In genomic region chr17:81902653-81903414, GRCh38 we compare ENCODE assay signal across 11 cellular contexts. TPM values are rescaled to one million over a fixed set of nuclear protein-coding genes. Genes with fewer than 3 reads are reported as not detected.
DNase-seq lines count a peak whose midpoint lies in the region; ATAC-seq and TF ChIP-seq lines count a peak whose summit lies in the region.
"Had no signal": no experiment of that assay in that cellular context is flagged by ENCODE, and none has a peak within 500 bp of the region (broad histone marks: within the 10 kb centered on the region; RNA-seq: fewer than 3 reads in every experiment).

No MANE protein-coding gene starts in this region.

- DNase-seq in Right ventricle myocardium superior: no peak
- DNase-seq in right atrium auricular region (ENCODE audit: low spot score): no peak
- DNase-seq in naive B cell: no peak
- no peak for DNase-seq in amniotic stem cell (lab: John Stamatoyannopoulos, UW)
- DNase-seq in T1000 (lab: John Stamatoyannopoulos, UW): no peak
- DNase-seq: activated CD4-positive, alpha-beta T cell treated with anti-CD3 and anti-CD28 coated beads, Interleukin-2, amount 10 ng/mL, durations not matched to agents 24 days and 14 days; NCI-H1105 had no signal

- no peak overlapping the region for H3K27ac ChIP-seq in right atrium auricular region
- H3K27ac ChIP-seq in esophagus (ENCODE audit: low read depth in 2 of 2, low read length in 1 of 2): no peak overlapping the region

- peaks cover 7 to 13% (median 12%) of the 10 kb centered on the region in 3 donors for H3K27me3 Mint-ChIP-seq in naive B cell

- H3K36me3 ChIP-seq in right atrium auricular region (peaks cover 25% of the 10 kb centered on the region), esophagus (ENCODE audit: control insufficient read depth in 2 of 2, insufficient read depth in 2 of 2, low read length in 1 of 2) (peaks cover 3 to 54% of the 10 kb centered on the region in 2 donors)

- peaks cover 6 to 8% (median 8%) of the 10 kb centered on the region in 3 donors for H3K4me1 Mint-ChIP-seq in naive B cell

- WGBS in esophagus, 2 donors: 34 to 39% methylated on average over 43 to 47 of the region's 47 CpGs

- peaks cover 0 to 12% of the 10 kb centered on the region in 2 donors for H3K4me1 ChIP-seq in right atrium auricular region
- peaks cover 5 to 20% of the 10 kb centered on the region in 2 donors for H3K4me1 ChIP-seq in esophagus (ENCODE audit: control insufficient read depth in 2 of 2, insufficient read depth in 2 of 2, low read length in 1 of 2)

- H3K9me3 ChIP-seq in right atrium auricular region (no peaks in the 10 kb centered on the region), esophagus (ENCODE audit: control insufficient read depth in 2 of 2, insufficient read depth in 1 of 2, low read depth in 1 of 2, low read length in 1 of 2) (no peaks in the 10 kb centered on the region)

- ATAC-seq in Right ventricle myocardium superior (ENCODE audit: poor library complexity) (peak; percentile 5), naive B cell (ENCODE audit: low read depth in 2 of 2) (peak; percentile 43 to 52), GM21423 (IDR thresholded peaks at IDR 0.05; ENCODE audit: unreplicated experiment) (no peak), HG03571 (IDR thresholded peaks at IDR 0.05; ENCODE audit: unreplicated experiment) (no peak)

- H3K27me3 ChIP-seq in right atrium auricular region: no peaks in the 10 kb centered on the region
- H3K27me3 ChIP-seq in esophagus (ENCODE audit: control insufficient read depth in 1 of 2, insufficient read depth in 2 of 2, low read length in 2 of 2): no peaks in the 10 kb centered on the region

- peak overlapping the region in 1 of 2 donors; percentile 46 for H3K4me3 ChIP-seq in right atrium auricular region
- H3K4me3 ChIP-seq in esophagus (ENCODE audit: low read depth in 1 of 2, low read length in 2 of 2): peak overlapping the region; percentile 29 to 36

- peak overlapping the region in 2 of 8 donors; percentile 21 to 53 for H3K4me3 Mint-ChIP-seq in naive B cell
- H3K4me3 Mint-ChIP-seq: activated CD4-positive, alpha-beta T cell treated with anti-CD3 and anti-CD28 coated beads, Interleukin-2, amount 10 ng/mL, durations not matched to agents 24 days and 14 days had no signal

- no peak overlapping the region for H3K27ac Mint-ChIP-seq in naive B cell
- H3K27ac Mint-ChIP-seq: activated CD4-positive, alpha-beta T cell treated with anti-CD3 and anti-CD28 coated beads, Interleukin-2, amount 10 ng/mL, durations not matched to agents 24 days and 14 days; CD14-positive monocyte had no signal

- peaks cover 9 to 11% of the 10 kb centered on the region in 2 donors for H3K36me3 Mint-ChIP-seq in naive B cell

- intact Hi-C loops in Right ventricle myocardium superior (cut with DNase I): no loop called here

- H3K9me3 Mint-ChIP-seq in naive B cell: no peaks in the 10 kb centered on the region
- H3K9me3 Mint-ChIP-seq: activated CD4-positive, alpha-beta T cell treated with anti-CD3 and anti-CD28 coated beads, Interleukin-2, amount 10 ng/mL, durations not matched to agents 24 days and 14 days had no signal

- TF ChIP-seq CTCF in right atrium auricular region (IDR thresholded peaks at IDR 0.05): no peak

RNA-seq across cellular contexts. Expression of gene NPB, which starts 0.8 kb away (rescaled TPM):
- 0.24 TPM for total RNA-seq in Right ventricle myocardium superior
- total RNA-seq in right atrium auricular region: 1 to 10 TPM in 1 of 2 donors, not detected in 1; 1.7 TPM
- under 1 TPM; 0.33 to 0.49 TPM for polyA plus RNA-seq in esophagus
- polyA plus RNA-seq in naive B cell (ENCODE audit: low read depth in 6 of 6): under 1 TPM in 1 of 6 donors, not detected in 5; 0.24 TPM

RNA-seq across cellular contexts. Expression of gene PCYT2, which starts 8.4 kb away (rescaled TPM):
- total RNA-seq in Right ventricle myocardium superior: 29.5 TPM
- total RNA-seq in right atrium auricular region: 10 to 100 TPM; 23.3 to 26.1 TPM
- 10 to 100 TPM; 23.1 to 46.5 TPM for polyA plus RNA-seq in esophagus
- 10 to 100 TPM; 19.0 to 28.4 (median 21.2) TPM for polyA plus RNA-seq in naive B cell (ENCODE audit: low read depth in 6 of 6)

RNA-seq across cellular contexts. Expression of gene ANAPC11, which starts 11.3 kb away (rescaled TPM):
- total RNA-seq in Right ventricle myocardium superior (176 TPM), right atrium auricular region (100 to 1,000 TPM; 126 to 229 TPM)
- polyA plus RNA-seq in esophagus (100 to 1,000 TPM; 127 to 187 TPM), naive B cell (ENCODE audit: low read depth in 6 of 6) (100 to 1,000 TPM; 208 to 260 (median 218) TPM)

RNA-seq across cellular contexts. Expression of gene ALYREF, which starts 11.4 kb away (rescaled TPM):
- 29.9 TPM for total RNA-seq in Right ventricle myocardium superior
- total RNA-seq in right atrium auricular region: 10 to 100 TPM; 24.3 to 35.9 TPM
- polyA plus RNA-seq in esophagus: 10 to 100 TPM; 16.3 to 61.0 TPM
- 10 to 100 TPM; 25.5 to 53.9 (median 41.7) TPM for polyA plus RNA-seq in naive B cell (ENCODE audit: low read depth in 6 of 6)

RNA-seq across cellular contexts. Expression of gene SIRT7, which starts 15.1 kb away (rescaled TPM):
- total RNA-seq in Right ventricle myocardium superior (6.1 TPM), right atrium auricular region (1 to 10 TPM; 2.8 to 4.9 TPM)
- polyA plus RNA-seq in esophagus (10 to 100 TPM; 64.9 to 84.0 TPM), naive B cell (ENCODE audit: low read depth in 6 of 6) (10 to 100 TPM; 23.6 to 41.3 (median 30.6) TPM)

Comparison
In these comparisons a context has a peak if more than half of its experiments do, and no peak if none do; other contexts are left out.
1. ATAC-seq: peak in Right ventricle myocardium superior (single experiment) and naive B cell (2 of 2); none in GM21423 (single experiment) and HG03571 (single experiment).